10 cellular contexts compared by ENCODE assay signal in genomic region chr20:61913423-61914225, GRCh38.
"Had no signal": no experiment of that assay in that cellular context is flagged by ENCODE, and none has a peak within 500 bp of the region (broad histone marks: within the 10 kb centered on the region; RNA-seq: fewer than 3 reads in every experiment).

No MANE protein-coding gene starts in this region.

- H3K4me3 Mint-ChIP-seq: activated CD4-positive, alpha-beta T cell treated with anti-CD3 and anti-CD28 coated beads, Interleukin-2, amount 10 ng/mL, durations not matched to agents 24 days and 14 days; WTC11 had no signal

- DNase-seq: activated CD4-positive, alpha-beta T cell treated with anti-CD3 and anti-CD28 coated beads, Interleukin-2, amount 10 ng/mL, durations not matched to agents 24 days and 14 days; activated naive CD4-positive, alpha-beta T cell treated with Interleukin-2 at 50 U/mL for 16 hours; mesendoderm; stimulated activated CD4-positive, alpha-beta T cell treated with anti-CD3 and anti-CD28 coated beads, Interleukin-15, amount 100 ng/mL, for 24 hours; stimulated activated CD4-positive, alpha-beta T cell treated with anti-CD3 and anti-CD28 coated beads, Interleukin-4, amount 100 ng/mL, for 24 hours; tibial artery had no signal

- H3K27ac Mint-ChIP-seq: activated CD4-positive, alpha-beta T cell treated with anti-CD3 and anti-CD28 coated beads, Interleukin-2, amount 10 ng/mL, durations not matched to agents 24 days and 14 days; WTC11 had no signal

- H3K27ac ChIP-seq: cardiac muscle cell, left lung, tibial artery had no signal

- H3K27me3 ChIP-seq: cardiac muscle cell had no signal

- H3K9me3 Mint-ChIP-seq: activated CD4-positive, alpha-beta T cell treated with anti-CD3 and anti-CD28 coated beads, Interleukin-2, amount 10 ng/mL, durations not matched to agents 24 days and 14 days had no signal

- H3K4me1 ChIP-seq: left lung, tibial artery had no signal

- H3K36me3 Mint-ChIP-seq: WTC11 had no signal

- H3K36me3 ChIP-seq: cardiac muscle cell, left lung, tibial artery had no signal

- ATAC-seq: esophagus mucosa, left lung, WTC11 had no signal

- H3K4me3 ChIP-seq: cardiac muscle cell, left lung, tibial artery had no signal

- H3K4me1 Mint-ChIP-seq: WTC11 had no signal
